Comparison of ENCODE assay signal across 2 cellular contexts in genomic region chr4:2274320-2275043, GRCh38.
TF ChIP-seq lines count a peak whose summit lies in the region.

No MANE protein-coding gene starts in this region.

TF ChIP-seq in HepG2, 621 proteins besides CTCF, POLR2A, EP300 and RAD21:
- TF ChIP-seq ZBTB33 (CRISPR knock-in tag; IDR thresholded peaks at IDR 0.05) = no peak
- TF ChIP-seq SMC3 (IDR thresholded peaks at IDR 0.05; ENCODE audit: low read length) = no peak
- no peak for TF ChIP-seq MATR3 (CRISPR knock-in tag; IDR thresholded peaks at IDR 0.05)
- TF ChIP-seq BHLHE40 (IDR thresholded peaks at IDR 0.05; ENCODE audit: low read length) = no peak
- TF ChIP-seq JUND (CRISPR knock-in tag; IDR thresholded peaks at IDR 0.05) = no peak
- TF ChIP-seq NFYC (CRISPR knock-in tag; IDR thresholded peaks at IDR 0.05) = no peak
- TF ChIP-seq ZNF121 (CRISPR knock-in tag; IDR thresholded peaks at IDR 0.05) = no peak

TF ChIP-seq in K562, 482 proteins besides CTCF, POLR2A, EP300 and RAD21 (continues in another document):
- TF ChIP-seq AFF1 (IDR thresholded peaks at IDR 0.05; ENCODE audit: low read depth in 1 of 2, partially characterized antibody in 2 of 2) (no peak), FOXK1 (CRISPR knock-in tag; IDR thresholded peaks at IDR 0.05; ENCODE audit: borderline replicate concordance) (no peak), RBM39 (optimal IDR thresholded peaks at IDR 0.05; ENCODE audit: low read depth, low read length) (no peak), CBX2 (IDR thresholded peaks at IDR 0.05; ENCODE audit: insufficient read depth, low read length, poor library complexity, severe bottlenecking) (no peak), MAFF (IDR thresholded peaks at IDR 0.05; ENCODE audit: low read length) (no peak), CBFB (CRISPR knock-in tag; IDR thresholded peaks at IDR 0.05) (no peak), E2F5 (CRISPR knock-in tag; IDR thresholded peaks at IDR 0.05) (no peak), ZNF384 (IDR thresholded peaks at IDR 0.05; ENCODE audit: low read depth, low read length) (no peak), MGA (IDR thresholded peaks at IDR 0.05) (0 out of 2 replicates have a peak, but pooled peaks have one; percentile 5), ZNF57 (CRISPR knock-in tag; IDR thresholded peaks at IDR 0.05) (no peak), NUFIP1 (IDR thresholded peaks at IDR 0.05; ENCODE audit: partially characterized antibody) (no peak), TFAP4 (CRISPR knock-in tag; IDR thresholded peaks at IDR 0.05; ENCODE audit: borderline replicate concordance) (peak; percentile 11; the same call in 1 of the 2 replicates), ZNF41 (CRISPR knock-in tag; conservative IDR thresholded peaks at IDR 0.05) (no peak), ETV6 (IDR thresholded peaks at IDR 0.05; ENCODE audit: borderline replicate concordance in 1 of 2, low read depth in 2 of 2, low read length in 1 of 2) (no peak), ETV6 (CRISPR knock-in tag; IDR thresholded peaks at IDR 0.05; ENCODE audit: borderline replicate concordance) (no peak), CHD2 (IDR thresholded peaks at IDR 0.05; ENCODE audit: low read depth, low read length) (no peak), L3MBTL2 (IDR thresholded peaks at IDR 0.05) (0 out of 2 replicates have a peak, but pooled peaks have one; percentile 2), TCF3 (CRISPR knock-in tag; IDR thresholded peaks at IDR 0.05) (no peak), ZNF740 (CRISPR knock-in tag; IDR thresholded peaks at IDR 0.05) (no peak), ZNF740 (tag; IDR thresholded peaks at IDR 0.05) (no peak), ZNF766 (CRISPR knock-in tag; conservative IDR thresholded peaks at IDR 0.05) (no peak), ELK3 (CRISPR knock-in tag; IDR thresholded peaks at IDR 0.05) (no peak), TEAD2 (tag; IDR thresholded peaks at IDR 0.05) (no peak), POLR2AphosphoS2 (IDR thresholded peaks at IDR 0.05; ENCODE audit: low read length) (no peak), ZC3H4 (CRISPR knock-in tag; IDR thresholded peaks at IDR 0.05; ENCODE audit: borderline replicate concordance) (no peak), COPS2 (conservative IDR thresholded peaks at IDR 0.05) (no peak), ZNF280B (CRISPR knock-in tag; IDR thresholded peaks at IDR 0.05) (no peak), MED1 (CRISPR knock-in tag; IDR thresholded peaks at IDR 0.05; ENCODE audit: borderline replicate concordance) (no peak), PREB (CRISPR knock-in tag; IDR thresholded peaks at IDR 0.05) (no peak), ZC3H8 (IDR thresholded peaks at IDR 0.05) (no peak)
